8 cellular contexts compared by ENCODE assay signal in the genomic region with DNA sequence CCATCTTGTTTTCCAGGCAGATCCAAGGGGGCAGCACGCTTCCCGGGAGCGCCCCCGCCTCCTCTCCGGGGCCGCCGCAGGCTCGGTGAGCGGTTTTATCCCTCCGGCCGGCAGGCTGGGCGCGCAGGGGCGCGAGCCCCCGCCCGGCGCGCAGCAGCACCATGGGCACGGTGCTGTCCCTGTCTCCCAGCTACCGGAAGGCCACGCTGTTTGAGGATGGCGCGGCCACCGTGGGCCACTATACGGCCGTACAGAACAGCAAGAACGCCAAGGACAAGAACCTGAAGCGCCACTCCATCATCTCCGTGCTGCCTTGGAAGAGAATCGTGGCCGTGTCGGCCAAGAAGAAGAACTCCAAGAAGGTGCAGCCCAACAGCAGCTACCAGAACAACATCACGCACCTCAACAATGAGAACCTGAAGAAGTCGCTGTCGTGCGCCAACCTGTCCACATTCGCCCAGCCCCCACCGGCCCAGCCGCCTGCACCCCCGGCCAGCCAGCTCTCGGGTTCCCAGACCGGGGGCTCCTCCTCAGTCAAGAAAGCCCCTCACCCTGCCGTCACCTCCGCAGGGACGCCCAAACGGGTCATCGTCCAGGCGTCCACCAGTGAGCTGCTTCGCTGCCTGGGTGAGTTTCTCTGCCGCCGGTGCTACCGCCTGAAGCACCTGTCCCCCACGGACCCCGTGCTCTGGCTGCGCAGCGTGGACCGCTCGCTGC. TPM values are rescaled to one million over a fixed set of nuclear protein-coding genes. Genes with fewer than 3 reads are reported as not detected.
DNase-seq lines count a peak whose midpoint lies in the region; ATAC-seq, FAIRE-seq and TF ChIP-seq lines count a peak whose summit lies in the region.

No MANE protein-coding gene starts in this region.

- CTCF ChIA-PET in WTC11 (lab: Charles Lee), result interaction anchor here (0.6 to 4.0 kb wide), 15 partner anchors 10 to 422 kb away, joined by 3 to 18 read pairs (median 4); a partner anchor contains a TSS

- no peaks in the 10 kb centered on the region for H3K9me2 ChIP-seq in DOHH2 (replicated peaks; ENCODE audit: control insufficient read depth, low read length)

- H3K4me3 Mint-ChIP-seq in HFFc6 (peak overlapping the region; percentile 81), WTC11 (peak overlapping the region; percentile 88)

- H3K4me2 ChIP-seq in DOHH2 (ENCODE audit: low read length), result peak overlapping the region; percentile 59

- no peaks in the 10 kb centered on the region for H4K20me1 ChIP-seq in DOHH2 (ENCODE audit: control insufficient read depth, insufficient read depth, low read depth, low read length)

- H3K4me1 Mint-ChIP-seq in HFFc6 (ENCODE audit: low read depth) (peaks cover 33% of the 10 kb centered on the region), WTC11 (peaks cover 61% of the 10 kb centered on the region)

- intact Hi-C loops in esophagus squamous epithelium (cut with DNase I), result loop anchor here (10.0 kb wide), 2 partner anchors 127 to 267 kb away; no protein-coding TSS in a partner anchor
- intact Hi-C loops in pancreas (cut with DNase I), result loop anchor here in 1 of 3 donors (10.0 kb wide), 1 partner anchor 267 kb away; no protein-coding TSS in a partner anchor

- no peak overlapping the region for H3K27ac Mint-ChIP-seq in HFFc6
- peak overlapping the region; percentile 87 for H3K27ac Mint-ChIP-seq in WTC11

- H3K9me3 ChIP-seq in DOHH2 (ENCODE audit: control insufficient read depth, insufficient read depth, low read length) (no peaks in the 10 kb centered on the region), esophagus squamous epithelium (no peaks in the 10 kb centered on the region), pancreas (no peaks in the 10 kb centered on the region)

- H3K36me3 Mint-ChIP-seq in HFFc6 (ENCODE audit: low read depth), result peaks cover 4% of the 10 kb centered on the region; the same call in 1 of the 2 replicates
- peaks cover 20% of the 10 kb centered on the region for H3K36me3 Mint-ChIP-seq in WTC11

- H3K79me2 ChIP-seq in DOHH2 (ENCODE audit: control insufficient read depth, low read length), result no peaks in the 10 kb centered on the region

- H3F3A ChIP-seq in DOHH2 (ENCODE audit: control insufficient read depth, insufficient read depth), result peaks cover 20% of the 10 kb centered on the region

- TF ChIP-seq CTCF in DOHH2 (IDR thresholded peaks at IDR 0.05; ENCODE audit: low read depth, low read length, poor library complexity, severe bottlenecking) (no peak), HFFc6 (IDR thresholded peaks at IDR 0.05) (no peak; the same call in 1 of the 2 replicates), WTC11 (IDR thresholded peaks at IDR 0.05) (no peak), esophagus squamous epithelium (IDR thresholded peaks at IDR 0.05) (no peak), pancreas (IDR thresholded peaks at IDR 0.05) (no peak)

- no peak overlapping the region for H3K27ac ChIP-seq in DOHH2 (ENCODE audit: low read depth, low read length)
- H3K27ac ChIP-seq in esophagus squamous epithelium, result peak overlapping the region; percentile 58 to 92 (median 86)
- H3K27ac ChIP-seq in pancreas, result no peak overlapping the region

- POLR2A ChIA-PET in WTC11 (lab: Charles Lee), result interaction anchor here (0.9 to 1.8 kb wide), 5 partner anchors 19 to 59 kb away, joined by 3 to 8 read pairs (median 4); a partner anchor contains a TSS

- H3K9me3 Mint-ChIP-seq in HFFc6 (no peaks in the 10 kb centered on the region), WTC11 (no peaks in the 10 kb centered on the region)

- H3K4me3 ChIP-seq in DOHH2 (ENCODE audit: low read length), result peak overlapping the region; percentile 60
- peak overlapping the region; percentile 55 to 85 (median 66) for H3K4me3 ChIP-seq in esophagus squamous epithelium
- H3K4me3 ChIP-seq in pancreas, result peak overlapping the region; percentile 28 to 61 (median 51)

- H3K4me1 ChIP-seq in DOHH2 (ENCODE audit: control insufficient read depth, low read length), result peaks cover 22% of the 10 kb centered on the region
- peaks cover 18 to 84% (median 18%) of the 10 kb centered on the region in 3 donors for H3K4me1 ChIP-seq in esophagus squamous epithelium
- peaks cover 0 to 10% (median 7%) of the 10 kb centered on the region in 3 donors for H3K4me1 ChIP-seq in pancreas

- H3K36me3 ChIP-seq in DOHH2 (ENCODE audit: control insufficient read depth, low read length) (peaks cover 4% of the 10 kb centered on the region), esophagus squamous epithelium (peaks cover 0 to 50% (median 0%) of the 10 kb centered on the region in 3 donors), pancreas (no peaks in the 10 kb centered on the region)

- H3K27me3 ChIP-seq in DOHH2 (ENCODE audit: control insufficient read depth, low read length) (no peaks in the 10 kb centered on the region), esophagus squamous epithelium (no peaks in the 10 kb centered on the region), pancreas (no peaks in the 10 kb centered on the region)

- peaks cover 4% of the 10 kb centered on the region; the same call in 1 of the 2 replicates for H3K27me3 Mint-ChIP-seq in HFFc6 (ENCODE audit: insufficient read depth)
- no peaks in the 10 kb centered on the region for H3K27me3 Mint-ChIP-seq in WTC11 (ENCODE audit: low read depth)

- FAIRE-seq in pancreas (lab: Jason Lieb, UNC), result no peak

- no peak for TF ChIP-seq POLR2A in esophagus squamous epithelium (IDR thresholded peaks at IDR 0.05)

- WGBS in esophagus squamous epithelium, 2 donors, result 57 to 90% methylated on average over 6 to 22 of the region's 59 CpGs
- WGBS in pancreas, 2 donors, result 35 to 54% methylated on average over 42 to 59 of the region's 59 CpGs

- ATAC-seq in WTC11 (peak; percentile 1), pancreas (peak in 1 of 4 donors; percentile 4), HG02852 (IDR thresholded peaks at IDR 0.05; ENCODE audit: unreplicated experiment) (no peak)

- DNase-seq in HFFc6 (no peak), WTC11 (ENCODE audit: low spot score) (no peak), esophagus squamous epithelium (lab: John Stamatoyannopoulos, UW) (no peak), pancreas (peak in 3 of 6 donors; percentile 31 to 77 (median 53)), UCSD-AML1 (lab: John Stamatoyannopoulos, UW; ENCODE audit: unreplicated experiment) (no peak), mucosa of gallbladder (ENCODE audit: low spot score) (no peak)

TF ChIP-seq in WTC11, 78 proteins besides CTCF, POLR2A, EP300 and RAD21:
- TF ChIP-seq, protein P1, sequence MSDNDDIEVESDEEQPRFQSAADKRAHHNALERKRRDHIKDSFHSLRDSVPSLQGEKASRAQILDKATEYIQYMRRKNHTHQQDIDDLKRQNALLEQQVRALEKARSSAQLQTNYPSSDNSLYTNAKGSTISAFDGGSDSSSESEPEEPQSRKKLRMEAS (CRISPR knock-in tag; IDR thresholded peaks at IDR 0.05), result peak; percentile 56; the same call in 1 of the 2 replicates
- TF ChIP-seq SMAD3 (CRISPR knock-in tag; IDR thresholded peaks at IDR 0.05; ENCODE audit: borderline replicate concordance) (no peak), SOX15 (CRISPR knock-in tag; IDR thresholded peaks at IDR 0.05) (no peak), CBFB (CRISPR knock-in tag; IDR thresholded peaks at IDR 0.05; ENCODE audit: low read depth) (0 out of 2 replicates have a peak, but pooled peaks have one; percentile 10)
- TF ChIP-seq, protein P2, sequence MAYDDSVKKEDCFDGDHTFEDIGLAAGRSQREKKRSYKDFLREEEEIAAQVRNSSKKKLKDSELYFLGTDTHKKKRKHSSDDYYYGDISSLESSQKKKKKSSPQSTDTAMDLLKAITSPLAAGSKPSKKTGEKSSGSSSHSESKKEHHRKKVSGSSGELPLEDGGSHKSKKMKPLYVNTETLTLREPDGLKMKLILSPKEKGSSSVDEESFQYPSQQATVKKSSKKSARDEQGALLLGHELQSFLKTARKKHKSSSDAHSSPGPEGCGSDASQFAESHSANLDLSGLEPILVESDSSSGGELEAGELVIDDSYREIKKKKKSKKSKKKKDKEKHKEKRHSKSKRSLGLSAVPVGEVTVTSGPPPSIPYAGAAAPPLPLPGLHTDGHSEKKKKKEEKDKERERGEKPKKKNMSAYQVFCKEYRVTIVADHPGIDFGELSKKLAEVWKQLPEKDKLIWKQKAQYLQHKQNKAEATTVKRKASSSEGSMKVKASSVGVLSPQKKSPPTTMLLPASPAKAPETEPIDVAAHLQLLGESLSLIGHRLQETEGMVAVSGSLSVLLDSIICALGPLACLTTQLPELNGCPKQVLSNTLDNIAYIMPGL (CRISPR knock-in tag; IDR thresholded peaks at IDR 0.05), result peak; percentile 49; the same call in 1 of the 2 replicates

RNA-seq across cellular contexts. Expression of a gene that starts 0.8 kb away (rescaled TPM):
- 1 to 10 TPM in 5 of 6 experiments, under 1 TPM in 1; 1.00 to 1.9 (median 1.3) TPM for total RNA-seq in HFFc6 (2021; fragmentation: NEBNext Ultra II Directional; extraction: Animal tissue kit (Norgen Biotek cat#: 25700))
- 9.0 to 9.9 TPM (median 9.2 TPM) in 3 replicates for total RNA-seq in WTC11 (2021)
- 10 to 100 TPM in 2 of 4 donors, 1 to 10 TPM in 2; 5.7 to 12.1 (median 10.7) TPM for total RNA-seq in esophagus squamous epithelium
- 1 to 10 TPM in 2 of 6 donors, under 1 TPM in 4; 0.46 to 1.7 (median 0.88) TPM for total RNA-seq in pancreas
- 1 to 10 TPM; 1.5 to 5.1 TPM for polyA plus RNA-seq in pancreas
- total RNA-seq in mucosa of gallbladder, result 2.0 TPM

RNA-seq across cellular contexts. Expression of a gene that starts 43.3 kb away (rescaled TPM):
- total RNA-seq in HFFc6 (2021; fragmentation: NEBNext Ultra II Directional; extraction: Animal tissue kit (Norgen Biotek cat#: 25700)), result 100 to 1,000 TPM; 105 to 121 (median 110) TPM
- total RNA-seq in WTC11 (2021), result 133 to 155 TPM (median 146 TPM) in 3 replicates
- 100 to 1,000 TPM in 1 of 4 donors, 10 to 100 TPM in 3; 53.5 to 148 (median 70.3) TPM for total RNA-seq in esophagus squamous epithelium
- total RNA-seq in pancreas, result 10 to 100 TPM; 22.1 to 39.4 (median 32.7) TPM
- 10 to 100 TPM; 23.5 to 35.6 TPM for polyA plus RNA-seq in pancreas
- 61.7 TPM for total RNA-seq in mucosa of gallbladder

Comparison
In these comparisons a context has a peak if more than half of its experiments do, and no peak if none do; other contexts are left out.
1. H3K27ac ChIP-seq: peak in esophagus squamous epithelium (4 of 4); none in DOHH2 (single experiment) and pancreas (0 of 4).
2. Peak in every context shown above with its lines, with median percentiles within 50 percentile points of each other: H3K4me3 ChIP-seq.